Comparison of ENCODE assay signal across 1 cellular context in genomic region chr1:31055953-31056352, GRCh38.
TF ChIP-seq lines count a peak whose summit lies in the region.

No MANE protein-coding gene starts in this region.

TF ChIP-seq in GM23338, 12 proteins besides CTCF, POLR2A, EP300 and RAD21 (continued from another document):
- TF ChIP-seq STAT1 (IDR thresholded peaks at IDR 0.05; ENCODE audit: unreplicated experiment) = no peak
- no peak for TF ChIP-seq JUNB (IDR thresholded peaks at IDR 0.05; ENCODE audit: unreplicated experiment)
- no peak for TF ChIP-seq EZH2 (IDR thresholded peaks at IDR 0.05; ENCODE audit: low read depth, unreplicated experiment)
- TF ChIP-seq CREB1 (CRISPR knock-in tag; IDR thresholded peaks at IDR 0.05; ENCODE audit: low read depth) = no peak
- no peak for TF ChIP-seq ZNF462 (CRISPR knock-in tag; IDR thresholded peaks at IDR 0.05)
- no peak for TF ChIP-seq ZNF114 (CRISPR knock-in tag; IDR thresholded peaks at IDR 0.05)
- no peak for TF ChIP-seq EZH2phosphoT487 (IDR thresholded peaks at IDR 0.05; ENCODE audit: unreplicated experiment)
- no peak for TF ChIP-seq REST (IDR thresholded peaks at IDR 0.05; ENCODE audit: unreplicated experiment)
